1 cellular context compared by ENCODE assay signal in the genomic region with DNA sequence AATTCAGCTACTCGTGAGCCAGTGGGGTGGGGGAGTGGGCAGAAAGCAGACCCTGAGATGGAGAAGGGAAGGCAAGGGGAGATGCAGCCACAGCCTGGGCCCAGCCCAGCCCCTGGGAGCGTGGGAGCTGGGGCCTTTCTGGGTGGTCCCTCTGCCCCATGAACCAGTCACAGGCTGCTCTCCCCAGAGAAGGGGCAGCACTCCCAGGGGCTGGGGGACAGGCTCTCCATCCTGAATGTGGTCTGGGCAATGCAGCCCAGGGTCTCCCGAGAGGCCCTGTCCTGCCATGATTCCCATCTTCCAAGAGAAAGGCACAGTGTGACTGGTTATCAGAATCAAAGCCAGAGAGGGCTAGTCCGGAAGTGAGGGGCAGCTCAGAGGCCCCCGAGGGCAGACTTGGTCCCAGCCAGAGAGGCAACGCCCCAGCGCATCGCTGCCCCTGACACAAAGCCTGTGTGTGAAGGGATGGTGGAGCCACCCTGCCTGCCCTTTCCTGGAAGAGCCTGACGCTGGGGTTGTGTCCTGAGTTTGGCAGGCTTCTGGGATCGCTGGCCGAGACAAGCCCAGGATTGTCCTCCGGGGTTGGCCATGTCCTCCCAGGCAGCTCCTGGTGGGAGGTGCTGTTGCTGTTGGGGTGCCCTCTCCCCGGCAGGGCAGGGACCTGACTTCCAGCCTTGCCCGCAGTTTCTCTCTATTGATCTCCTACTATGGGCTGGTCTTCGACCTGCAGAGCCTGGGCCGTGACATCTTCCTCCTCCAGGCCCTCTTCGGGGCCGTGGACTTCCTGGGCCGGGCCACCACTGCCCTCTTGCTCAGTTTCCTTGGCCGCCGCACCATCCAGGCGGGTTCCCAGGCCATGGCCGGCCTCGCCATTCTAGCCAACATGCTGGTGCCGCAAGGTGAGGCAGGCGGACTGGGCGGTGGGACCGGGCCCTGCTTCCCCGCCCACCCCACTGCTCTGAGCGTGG.
TF ChIP-seq lines count a peak whose summit lies in the region.

No MANE protein-coding gene starts in this region.

TF ChIP-seq in GM23338, 12 proteins besides CTCF, POLR2A, EP300 and RAD21 (continued from another document):
- TF ChIP-seq, protein P1, sequence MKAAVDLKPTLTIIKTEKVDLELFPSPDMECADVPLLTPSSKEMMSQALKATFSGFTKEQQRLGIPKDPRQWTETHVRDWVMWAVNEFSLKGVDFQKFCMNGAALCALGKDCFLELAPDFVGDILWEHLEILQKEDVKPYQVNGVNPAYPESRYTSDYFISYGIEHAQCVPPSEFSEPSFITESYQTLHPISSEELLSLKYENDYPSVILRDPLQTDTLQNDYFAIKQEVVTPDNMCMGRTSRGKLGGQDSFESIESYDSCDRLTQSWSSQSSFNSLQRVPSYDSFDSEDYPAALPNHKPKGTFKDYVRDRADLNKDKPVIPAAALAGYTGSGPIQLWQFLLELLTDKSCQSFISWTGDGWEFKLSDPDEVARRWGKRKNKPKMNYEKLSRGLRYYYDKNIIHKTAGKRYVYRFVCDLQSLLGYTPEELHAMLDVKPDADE (IDR thresholded peaks at IDR 0.05), result no peak
- TF ChIP-seq, protein P2, sequence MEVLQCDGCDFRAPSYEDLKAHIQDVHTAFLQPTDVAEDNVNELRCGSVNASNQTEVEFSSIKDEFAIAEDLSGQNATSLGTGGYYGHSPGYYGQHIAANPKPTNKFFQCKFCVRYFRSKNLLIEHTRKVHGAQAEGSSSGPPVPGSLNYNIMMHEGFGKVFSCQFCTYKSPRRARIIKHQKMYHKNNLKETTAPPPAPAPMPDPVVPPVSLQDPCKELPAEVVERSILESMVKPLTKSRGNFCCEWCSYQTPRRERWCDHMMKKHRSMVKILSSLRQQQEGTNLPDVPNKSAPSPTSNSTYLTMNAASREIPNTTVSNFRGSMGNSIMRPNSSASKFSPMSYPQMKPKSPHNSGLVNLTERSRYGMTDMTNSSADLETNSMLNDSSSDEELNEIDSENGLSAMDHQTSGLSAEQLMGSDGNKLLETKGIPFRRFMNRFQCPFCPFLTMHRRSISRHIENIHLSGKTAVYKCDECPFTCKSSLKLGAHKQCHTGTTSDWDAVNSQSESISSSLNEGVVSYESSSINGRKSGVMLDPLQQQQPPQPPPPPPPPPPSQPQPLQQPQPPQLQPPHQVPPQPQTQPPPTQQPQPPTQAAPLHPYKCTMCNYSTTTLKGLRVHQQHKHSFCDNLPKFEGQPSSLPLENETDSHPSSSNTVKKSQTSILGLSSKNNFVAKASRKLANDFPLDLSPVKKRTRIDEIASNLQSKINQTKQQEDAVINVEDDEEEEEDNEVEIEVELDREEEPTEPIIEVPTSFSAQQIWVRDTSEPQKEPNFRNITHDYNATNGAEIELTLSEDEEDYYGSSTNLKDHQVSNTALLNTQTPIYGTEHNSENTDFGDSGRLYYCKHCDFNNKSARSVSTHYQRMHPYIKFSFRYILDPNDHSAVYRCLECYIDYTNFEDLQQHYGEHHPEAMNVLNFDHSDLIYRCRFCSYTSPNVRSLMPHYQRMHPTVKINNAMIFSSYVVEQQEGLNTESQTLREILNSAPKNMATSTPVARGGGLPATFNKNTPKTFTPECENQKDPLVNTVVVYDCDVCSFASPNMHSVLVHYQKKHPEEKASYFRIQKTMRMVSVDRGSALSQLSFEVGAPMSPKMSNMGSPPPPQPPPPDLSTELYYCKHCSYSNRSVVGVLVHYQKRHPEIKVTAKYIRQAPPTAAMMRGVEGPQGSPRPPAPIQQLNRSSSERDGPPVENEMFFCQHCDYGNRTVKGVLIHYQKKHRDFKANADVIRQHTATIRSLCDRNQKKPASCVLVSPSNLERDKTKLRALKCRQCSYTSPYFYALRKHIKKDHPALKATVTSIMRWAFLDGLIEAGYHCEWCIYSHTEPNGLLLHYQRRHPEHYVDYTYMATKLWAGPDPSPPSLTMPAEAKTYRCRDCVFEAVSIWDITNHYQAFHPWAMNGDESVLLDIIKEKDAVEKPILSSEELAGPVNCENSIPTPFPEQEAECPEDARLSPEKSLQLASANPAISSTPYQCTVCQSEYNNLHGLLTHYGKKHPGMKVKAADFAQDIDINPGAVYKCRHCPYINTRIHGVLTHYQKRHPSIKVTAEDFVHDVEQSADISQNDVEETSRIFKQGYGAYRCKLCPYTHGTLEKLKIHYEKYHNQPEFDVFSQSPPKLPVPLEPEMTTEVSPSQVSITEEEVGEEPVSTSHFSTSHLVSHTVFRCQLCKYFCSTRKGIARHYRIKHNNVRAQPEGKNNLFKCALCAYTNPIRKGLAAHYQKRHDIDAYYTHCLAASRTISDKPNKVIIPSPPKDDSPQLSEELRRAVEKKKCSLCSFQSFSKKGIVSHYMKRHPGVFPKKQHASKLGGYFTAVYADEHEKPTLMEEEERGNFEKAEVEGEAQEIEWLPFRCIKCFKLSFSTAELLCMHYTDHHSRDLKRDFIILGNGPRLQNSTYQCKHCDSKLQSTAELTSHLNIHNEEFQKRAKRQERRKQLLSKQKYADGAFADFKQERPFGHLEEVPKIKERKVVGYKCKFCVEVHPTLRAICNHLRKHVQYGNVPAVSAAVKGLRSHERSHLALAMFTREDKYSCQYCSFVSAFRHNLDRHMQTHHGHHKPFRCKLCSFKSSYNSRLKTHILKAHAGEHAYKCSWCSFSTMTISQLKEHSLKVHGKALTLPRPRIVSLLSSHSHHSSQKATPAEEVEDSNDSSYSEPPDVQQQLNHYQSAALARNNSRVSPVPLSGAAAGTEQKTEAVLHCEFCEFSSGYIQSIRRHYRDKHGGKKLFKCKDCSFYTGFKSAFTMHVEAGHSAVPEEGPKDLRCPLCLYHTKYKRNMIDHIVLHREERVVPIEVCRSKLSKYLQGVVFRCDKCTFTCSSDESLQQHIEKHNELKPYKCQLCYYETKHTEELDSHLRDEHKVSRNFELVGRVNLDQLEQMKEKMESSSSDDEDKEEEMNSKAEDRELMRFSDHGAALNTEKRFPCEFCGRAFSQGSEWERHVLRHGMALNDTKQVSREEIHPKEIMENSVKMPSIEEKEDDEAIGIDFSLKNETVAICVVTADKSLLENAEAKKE (CRISPR knock-in tag; IDR thresholded peaks at IDR 0.05), result no peak
- no peak for TF ChIP-seq EZH2 (IDR thresholded peaks at IDR 0.05; ENCODE audit: low read depth, unreplicated experiment)
- TF ChIP-seq, protein P3, sequence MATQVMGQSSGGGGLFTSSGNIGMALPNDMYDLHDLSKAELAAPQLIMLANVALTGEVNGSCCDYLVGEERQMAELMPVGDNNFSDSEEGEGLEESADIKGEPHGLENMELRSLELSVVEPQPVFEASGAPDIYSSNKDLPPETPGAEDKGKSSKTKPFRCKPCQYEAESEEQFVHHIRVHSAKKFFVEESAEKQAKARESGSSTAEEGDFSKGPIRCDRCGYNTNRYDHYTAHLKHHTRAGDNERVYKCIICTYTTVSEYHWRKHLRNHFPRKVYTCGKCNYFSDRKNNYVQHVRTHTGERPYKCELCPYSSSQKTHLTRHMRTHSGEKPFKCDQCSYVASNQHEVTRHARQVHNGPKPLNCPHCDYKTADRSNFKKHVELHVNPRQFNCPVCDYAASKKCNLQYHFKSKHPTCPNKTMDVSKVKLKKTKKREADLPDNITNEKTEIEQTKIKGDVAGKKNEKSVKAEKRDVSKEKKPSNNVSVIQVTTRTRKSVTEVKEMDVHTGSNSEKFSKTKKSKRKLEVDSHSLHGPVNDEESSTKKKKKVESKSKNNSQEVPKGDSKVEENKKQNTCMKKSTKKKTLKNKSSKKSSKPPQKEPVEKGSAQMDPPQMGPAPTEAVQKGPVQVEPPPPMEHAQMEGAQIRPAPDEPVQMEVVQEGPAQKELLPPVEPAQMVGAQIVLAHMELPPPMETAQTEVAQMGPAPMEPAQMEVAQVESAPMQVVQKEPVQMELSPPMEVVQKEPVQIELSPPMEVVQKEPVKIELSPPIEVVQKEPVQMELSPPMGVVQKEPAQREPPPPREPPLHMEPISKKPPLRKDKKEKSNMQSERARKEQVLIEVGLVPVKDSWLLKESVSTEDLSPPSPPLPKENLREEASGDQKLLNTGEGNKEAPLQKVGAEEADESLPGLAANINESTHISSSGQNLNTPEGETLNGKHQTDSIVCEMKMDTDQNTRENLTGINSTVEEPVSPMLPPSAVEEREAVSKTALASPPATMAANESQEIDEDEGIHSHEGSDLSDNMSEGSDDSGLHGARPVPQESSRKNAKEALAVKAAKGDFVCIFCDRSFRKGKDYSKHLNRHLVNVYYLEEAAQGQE (IDR thresholded peaks at IDR 0.05; ENCODE audit: unreplicated experiment), result no peak
- no peak for TF ChIP-seq EZH2phosphoT487 (IDR thresholded peaks at IDR 0.05; ENCODE audit: unreplicated experiment)
- no peak for TF ChIP-seq POLR2AphosphoS5 (IDR thresholded peaks at IDR 0.05; ENCODE audit: low read depth)
TF ChIP-seq in GM23338: peak in this region for 0.
